ENCODE assay signal across 27 cellular contexts in genomic region chr17:12958786-12959185, GRCh38. TPM values are rescaled to one million over a fixed set of nuclear protein-coding genes. Genes with fewer than 3 reads are reported as not detected.
A peak's percentile ranks its signal among the peaks of the same experiment; 100 is the strongest.
DNase-seq lines count a peak whose midpoint lies in the region; ATAC-seq and TF ChIP-seq lines count a peak whose summit lies in the region.
"Had no signal": no experiment of that assay in that cellular context is flagged by ENCODE, and none has a peak within 500 bp of the region (broad histone marks: within the 10 kb centered on the region; RNA-seq: fewer than 3 reads in every experiment).

No MANE protein-coding gene starts in this region.

- ATAC-seq in HG02885 (IDR thresholded peaks at IDR 0.05; ENCODE audit: poor library complexity, unreplicated experiment) = no peak
- ATAC-seq: left lung, right lobe of liver had no signal

- no peak for TF ChIP-seq POLR2A in sigmoid colon (IDR thresholded peaks at IDR 0.05)

- no peak overlapping the region for H3K4me3 Mint-ChIP-seq in Caco-2 (ENCODE audit: unreplicated experiment)
- H3K4me3 Mint-ChIP-seq: CD4-positive, CD25-positive, alpha-beta regulatory T cell; endodermal cell; nephron had no signal

- no peaks in the 10 kb centered on the region for H3K36me3 Mint-ChIP-seq in Caco-2 (ENCODE audit: insufficient read depth, unreplicated experiment)
- H3K36me3 Mint-ChIP-seq: CD4-positive, CD25-positive, alpha-beta regulatory T cell had no signal

- in situ Hi-C loops in astrocyte of the spinal cord (cut with HindIII; ENCODE audit: low sequenced_read_pairs) = no loop called here

- no TSS peak for BruUV-seq in Caco-2 (replicated peaks; lab: Mats Ljungman, UMichigan)

- no peak overlapping the region for H3K27ac Mint-ChIP-seq in Caco-2 (ENCODE audit: unreplicated experiment)
- H3K27ac Mint-ChIP-seq: CD4-positive, CD25-positive, alpha-beta regulatory T cell; endodermal cell; nephron had no signal

- CTCF ChIA-PET in Caco-2 (lab: Charles Lee) = no interaction called here

- H2AFZ ChIP-seq in osteoblast (ENCODE audit: low read length) = no peak overlapping the region

- TF ChIP-seq EP300 in sigmoid colon (IDR thresholded peaks at IDR 0.05) = no peak

- H3K79me2 ChIP-seq in osteoblast (ENCODE audit: insufficient read depth, low read length) = no peaks in the 10 kb centered on the region

- no peaks in the 10 kb centered on the region for H3K9me3 Mint-ChIP-seq in Caco-2 (ENCODE audit: unreplicated experiment)
- H3K9me3 Mint-ChIP-seq: endodermal cell had no signal

- H3K4me2 ChIP-seq in osteoblast (ENCODE audit: insufficient read depth, low read length) = peak overlapping the region; percentile 33
- H3K4me2 ChIP-seq: SK-N-SH had no signal

- H3K4me1 ChIP-seq in osteoblast (ENCODE audit: insufficient read depth, low read length) (peaks cover 14% of the 10 kb centered on the region), Caco-2 (no peaks in the 10 kb centered on the region), sigmoid colon (no peaks in the 10 kb centered on the region)
- H3K4me1 ChIP-seq: colonic mucosa, left lung, pancreas, upper lobe of left lung had no signal

- no peaks in the 10 kb centered on the region for H3K27me3 Mint-ChIP-seq in Caco-2 (ENCODE audit: insufficient read depth, unreplicated experiment)

- TF ChIP-seq CTCF in AG09309 (IDR thresholded peaks at IDR 0.05; ENCODE audit: control insufficient read depth, insufficient read depth, low read depth, low read length, missing control alignments) (no peak), astrocyte of the spinal cord (IDR thresholded peaks at IDR 0.05; ENCODE audit: low read depth, low read length) (no peak), osteoblast (IDR thresholded peaks at IDR 0.05; ENCODE audit: extremely low read depth, low read depth, low read length) (no peak), Caco-2 (IDR thresholded peaks at IDR 0.05; ENCODE audit: insufficient read depth in 1 of 2, low read depth in 1 of 2, low read length in 1 of 2, severe bottlenecking in 1 of 2, unreplicated experiment in 1 of 2) (no peak), sigmoid colon (IDR thresholded peaks at IDR 0.05) (no peak)

- H3K9me3 ChIP-seq in osteoblast (ENCODE audit: low read depth, low read length) = no peaks in the 10 kb centered on the region
- no peaks in the 10 kb centered on the region for H3K9me3 ChIP-seq in Caco-2
- no peaks in the 10 kb centered on the region for H3K9me3 ChIP-seq in sigmoid colon
- H3K9me3 ChIP-seq: colonic mucosa, pancreas, right lobe of liver, SK-N-SH, upper lobe of left lung had no signal

- POLR2A ChIA-PET in Caco-2 (lab: Charles Lee) = no interaction called here

- intact Hi-C loops in Caco-2 (cut with micrococcal nuclease; ENCODE audit: unreplicated experiment) (no loop called here), sigmoid colon (cut with DNase I) (no loop called here)

- H4K20me1 ChIP-seq in osteoblast (ENCODE audit: insufficient read depth, low read length) = no peaks in the 10 kb centered on the region

- H3K4me3 ChIP-seq in AG09309 (ENCODE audit: control insufficient read depth, low read depth, low read length) (no peak overlapping the region), astrocyte of the spinal cord (ENCODE audit: low read depth, low read length) (no peak overlapping the region), osteoblast (ENCODE audit: insufficient read depth, low read length) (no peak overlapping the region), Caco-2 (ENCODE audit: low read depth, low read length) (no peak overlapping the region), sigmoid colon (no peak overlapping the region)
- H3K4me3 ChIP-seq: colonic mucosa, left lung, pancreas, right lobe of liver, upper lobe of left lung had no signal

- peak overlapping the region; percentile 71 for H3K27ac ChIP-seq in osteoblast (ENCODE audit: low read depth, low read length)
- H3K27ac ChIP-seq in sigmoid colon = no peak overlapping the region
- H3K27ac ChIP-seq: brain microvascular endothelial cell, colonic mucosa, left lung, pancreas, right lobe of liver, upper lobe of left lung had no signal

- DNase-seq in AG09309 (ENCODE audit: low read depth) (peak; percentile 13), HK-2 (ENCODE audit: unreplicated experiment) (peak; percentile 6), astrocyte of the spinal cord (ENCODE audit: low read depth, low spot score) (peak; percentile 15), osteoblast (ENCODE audit: insufficient read length, low spot score, missing footprints) (peak; percentile 81), NCI-H2081 treated with DMSO at 0.1 percent for 48 hours (lab: John Stamatoyannopoulos, UW) (no peak), Caco-2 (no peak), sigmoid colon (no peak)
- DNase-seq: activated CD4-positive, alpha-beta T cell treated with anti-CD3 and anti-CD28 coated beads, Interleukin-2, amount 50 U/mL, for 4 hours; activated effector memory CD4-positive, alpha-beta T cell treated with anti-CD3 and anti-CD28 coated beads, Interleukin-2, amount 50 U/mL, for 16 hours; CD4-positive, CD25-positive, alpha-beta regulatory T cell; colonic mucosa; DMS153; endodermal cell; left lung; midbrain; NCI-H1417; NCI-H2107; NCI-H524; pancreas; right lobe of liver; RPMI8226; SK-N-SH; T-helper 2 cell had no signal

- 92 to 97% methylated on average over 12 of the region's 12 CpGs for WGBS in sigmoid colon, 2 donors

- H3K4me1 Mint-ChIP-seq in Caco-2 (ENCODE audit: low read depth, unreplicated experiment) = no peaks in the 10 kb centered on the region
- H3K4me1 Mint-ChIP-seq: CD4-positive, CD25-positive, alpha-beta regulatory T cell; endodermal cell; nephron had no signal

- H3K36me3 ChIP-seq in osteoblast (ENCODE audit: insufficient read depth, low read length) (no peaks in the 10 kb centered on the region), Caco-2 (ENCODE audit: control insufficient read depth, insufficient read depth, low read length) (no peaks in the 10 kb centered on the region), sigmoid colon (peaks cover 0 to 12% (median 5%) of the 10 kb centered on the region in 4 donors)
- H3K36me3 ChIP-seq: brain microvascular endothelial cell, colonic mucosa, pancreas, right lobe of liver had no signal

- no peaks in the 10 kb centered on the region for H3K27me3 ChIP-seq in osteoblast (ENCODE audit: insufficient read depth, low read length)
- no peaks in the 10 kb centered on the region for H3K27me3 ChIP-seq in Caco-2 (replicated peaks; ENCODE audit: control insufficient read depth, insufficient read depth, low read length)
- no peaks in the 10 kb centered on the region for H3K27me3 ChIP-seq in sigmoid colon
- H3K27me3 ChIP-seq: brain microvascular endothelial cell, colonic mucosa, left lung, pancreas, right lobe of liver, upper lobe of left lung had no signal

RNA-seq across cellular contexts. Expression of gene ELAC2, which starts 59.0 kb away (rescaled TPM):
- total RNA-seq in osteoblast (41.6 and 43.9 TPM in 2 replicates), Caco-2 (2022) (38.9 and 40.1 TPM in 2 replicates), sigmoid colon (10 to 100 TPM; 46.9 to 67.0 (median 50.2) TPM)
- 10 to 100 TPM; 12.7 to 39.6 (median 18.0) TPM for polyA plus RNA-seq in sigmoid colon

Comparison
In these comparisons a context has a peak if more than half of its experiments do, and no peak if none do; other contexts are left out.
1. DNase-seq: peak in AG09309 (single experiment), HK-2 (single experiment), astrocyte of the spinal cord (single experiment) and osteoblast (single experiment); none in NCI-H2081 treated with DMSO at 0.1 percent for 48 hours (single experiment), Caco-2 (0 of 2) and sigmoid colon (single experiment).